19 cellular contexts compared by ENCODE assay signal in genomic region chr2:128488429-128488828, GRCh38.
"Had no signal": no experiment of that assay in that cellular context is flagged by ENCODE, and none has a peak within 500 bp of the region (broad histone marks: within the 10 kb centered on the region; RNA-seq: fewer than 3 reads in every experiment).

No MANE protein-coding gene starts in this region.

- DNase-seq: activated CD4-positive, alpha-beta T cell treated with anti-CD3 and anti-CD28 coated beads, Interleukin-2, amount 10 ng/mL, durations not matched to agents 7 days and 5 days; activated CD8-positive, alpha-beta T cell treated with anti-CD3 and anti-CD28 coated beads, Interleukin-2, amount 10 ng/mL, durations not matched to agents 7 days and 5 days; activated naive CD4-positive, alpha-beta T cell treated with anti-CD3 and anti-CD28 coated beads, Interleukin-2, amount 10 ng/mL, durations not matched to agents 7 days and 5 days; activated naive CD8-positive, alpha-beta T cell treated with anti-CD3 and anti-CD28 coated beads, Interleukin-2, amount 50 U/mL, for 24 hours; activated T-cell treated with anti-CD3 and anti-CD28 coated beads, Interleukin-2, amount 50 U/mL, for 24 hours; aorta; heart left ventricle; left ventricle myocardium superior; mucosa of descending colon; naive B cell; sigmoid colon; spleen; stimulated activated CD4-positive, alpha-beta T cell treated with anti-CD3 and anti-CD28 coated beads, Interleukin-4, amount 100 ng/mL, for 4 hours; stimulated activated naive B cell treated with anti-CD40 and anti-IgM and Interleukin-4, amounts not matched to agents 10 μg/mL and 1 μg/mL and 100 μg/mL, for 72 hours had no signal

- H2AFZ ChIP-seq: parathyroid adenoma had no signal

- H3K9ac ChIP-seq: parathyroid adenoma had no signal

- H3K79me2 ChIP-seq: parathyroid adenoma had no signal

- H3K9me3 ChIP-seq: mucosa of descending colon had no signal

- H3K27ac Mint-ChIP-seq: activated CD4-positive, alpha-beta T cell treated with anti-CD3 and anti-CD28 coated beads, Interleukin-2, amount 10 ng/mL, durations not matched to agents 7 days and 5 days; activated CD8-positive, alpha-beta T cell treated with anti-CD3 and anti-CD28 coated beads, Interleukin-2, amount 10 ng/mL, durations not matched to agents 7 days and 5 days; activated naive CD4-positive, alpha-beta T cell treated with anti-CD3 and anti-CD28 coated beads, Interleukin-2, amount 10 ng/mL, durations not matched to agents 7 days and 5 days; activated naive CD8-positive, alpha-beta T cell treated with anti-CD3 and anti-CD28 coated beads, Interleukin-2, amount 50 U/mL, for 24 hours; activated T-cell treated with anti-CD3 and anti-CD28 coated beads, Interleukin-2, amount 50 U/mL, for 24 hours; stimulated activated naive B cell treated with anti-CD40 and anti-IgM and Interleukin-4, amounts not matched to agents 10 μg/mL and 1 μg/mL and 100 μg/mL, for 72 hours had no signal

- ATAC-seq: activated CD4-positive, CD25-positive, alpha-beta regulatory T cell treated with anti-CD3 and anti-CD28 coated beads, Interleukin-2, amount 50 U/mL, for 24 hours; activated CD8-positive, alpha-beta T cell treated with anti-CD3 and anti-CD28 coated beads, Interleukin-2, amount 10 ng/mL, durations not matched to agents 7 days and 5 days; activated naive CD8-positive, alpha-beta T cell treated with anti-CD3 and anti-CD28 coated beads, Interleukin-2, amount 50 U/mL, for 24 hours; gastroesophageal sphincter; heart left ventricle; left ventricle myocardium superior; mucosa of descending colon; stimulated activated naive B cell treated with anti-CD40 and anti-IgM and Interleukin-4, amounts not matched to agents 10 μg/mL and 1 μg/mL and 100 μg/mL, for 72 hours had no signal

- H3K4me3 ChIP-seq: coronary artery, gastroesophageal sphincter, heart left ventricle, mucosa of descending colon, sigmoid colon, spleen had no signal

- H3K36me3 ChIP-seq: gastroesophageal sphincter, heart left ventricle, sigmoid colon, spleen had no signal

- H3K4me3 Mint-ChIP-seq: activated CD4-positive, alpha-beta T cell treated with anti-CD3 and anti-CD28 coated beads, Interleukin-2, amount 10 ng/mL, durations not matched to agents 7 days and 5 days; activated CD8-positive, alpha-beta T cell treated with anti-CD3 and anti-CD28 coated beads, Interleukin-2, amount 10 ng/mL, durations not matched to agents 7 days and 5 days; activated naive CD4-positive, alpha-beta T cell treated with anti-CD3 and anti-CD28 coated beads, Interleukin-2, amount 10 ng/mL, durations not matched to agents 7 days and 5 days; activated naive CD8-positive, alpha-beta T cell treated with anti-CD3 and anti-CD28 coated beads, Interleukin-2, amount 50 U/mL, for 24 hours; activated T-cell treated with anti-CD3 and anti-CD28 coated beads, Interleukin-2, amount 50 U/mL, for 24 hours; central memory CD8-positive, alpha-beta T cell; naive B cell; stimulated activated naive B cell treated with anti-CD40 and anti-IgM and Interleukin-4, amounts not matched to agents 10 μg/mL and 1 μg/mL and 100 μg/mL, for 72 hours had no signal

- H3K4me1 ChIP-seq: gastroesophageal sphincter, parathyroid adenoma, sigmoid colon, spleen had no signal

- H3K4me1 Mint-ChIP-seq: activated CD4-positive, alpha-beta T cell treated with anti-CD3 and anti-CD28 coated beads, Interleukin-2, amount 10 ng/mL, durations not matched to agents 7 days and 5 days; activated naive CD4-positive, alpha-beta T cell treated with anti-CD3 and anti-CD28 coated beads, Interleukin-2, amount 10 ng/mL, durations not matched to agents 7 days and 5 days; activated naive CD8-positive, alpha-beta T cell treated with anti-CD3 and anti-CD28 coated beads, Interleukin-2, amount 50 U/mL, for 24 hours; central memory CD8-positive, alpha-beta T cell had no signal

- H3K36me3 Mint-ChIP-seq: activated naive CD4-positive, alpha-beta T cell treated with anti-CD3 and anti-CD28 coated beads, Interleukin-2, amount 10 ng/mL, durations not matched to agents 7 days and 5 days had no signal

- H3K27me3 ChIP-seq: spleen had no signal

- H3K9me3 Mint-ChIP-seq: activated CD4-positive, alpha-beta T cell treated with anti-CD3 and anti-CD28 coated beads, Interleukin-2, amount 10 ng/mL, durations not matched to agents 7 days and 5 days; activated T-cell treated with anti-CD3 and anti-CD28 coated beads, Interleukin-2, amount 50 U/mL, for 24 hours had no signal
